8 cellular contexts compared by ENCODE assay signal in the genomic region with DNA sequence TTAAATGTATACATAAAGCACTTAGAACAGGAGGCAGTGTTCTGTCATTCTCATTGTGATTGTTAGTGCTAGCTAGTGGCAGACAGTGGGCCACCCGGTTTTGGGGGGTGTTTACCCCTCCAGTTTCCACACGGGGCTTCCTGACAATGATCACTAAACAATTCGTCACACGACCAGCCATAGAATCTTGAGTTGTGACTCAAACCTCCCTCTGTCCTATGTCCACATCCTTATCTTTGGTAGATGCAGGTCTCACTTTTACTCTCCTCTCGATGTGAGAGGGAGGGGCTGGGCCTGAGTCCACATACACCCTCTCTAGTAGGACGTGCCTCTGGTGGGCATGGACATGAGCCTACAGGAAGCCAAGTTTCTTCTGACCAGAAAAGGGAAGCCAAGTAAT.
"Had no signal": no experiment of that assay in that cellular context is flagged by ENCODE, and none has a peak within 500 bp of the region (broad histone marks: within the 10 kb centered on the region; RNA-seq: fewer than 3 reads in every experiment).

No MANE protein-coding gene starts in this region.

- H3K27me3 ChIP-seq: cardiac muscle cell, gastroesophageal sphincter, neural progenitor cell, upper lobe of left lung had no signal

- H3K4me3 Mint-ChIP-seq: neural progenitor cell had no signal

- H3K27ac ChIP-seq: cardiac muscle cell, gastroesophageal sphincter, neural progenitor cell, psoas muscle, upper lobe of left lung had no signal

- H3K36me3 Mint-ChIP-seq: neural progenitor cell, WTC11 had no signal

- H3K9me3 Mint-ChIP-seq: activated CD4-positive, alpha-beta memory T cell treated with anti-CD3 and anti-CD28 coated beads, Interleukin-2, amount 10 ng/mL, durations not matched to agents 7 days and 5 days; stimulated activated naive CD8-positive, alpha-beta T cell treated with anti-CD3 and anti-CD28 coated beads, Interleukin-15, Interleukin-2, amounts not matched to agents 100 ng/mL and 50 ng/mL, for 24 hours had no signal

- H3K4me3 ChIP-seq: cardiac muscle cell, gastroesophageal sphincter, neural progenitor cell, psoas muscle, upper lobe of left lung had no signal

- H3K27me3 Mint-ChIP-seq: stimulated activated naive CD8-positive, alpha-beta T cell treated with anti-CD3 and anti-CD28 coated beads, Interleukin-15, Interleukin-2, amounts not matched to agents 100 ng/mL and 50 ng/mL, for 24 hours had no signal

- H3K36me3 ChIP-seq: cardiac muscle cell, gastroesophageal sphincter, neural progenitor cell, upper lobe of left lung had no signal

- H3K27ac Mint-ChIP-seq: activated CD4-positive, alpha-beta memory T cell treated with anti-CD3 and anti-CD28 coated beads, Interleukin-2, amount 10 ng/mL, durations not matched to agents 7 days and 5 days; neural progenitor cell; stimulated activated naive CD8-positive, alpha-beta T cell treated with anti-CD3 and anti-CD28 coated beads, Interleukin-15, Interleukin-2, amounts not matched to agents 100 ng/mL and 50 ng/mL, for 24 hours; WTC11 had no signal

- H3K9me3 ChIP-seq: upper lobe of left lung had no signal

- ATAC-seq: gastroesophageal sphincter had no signal

- H3K4me1 ChIP-seq: neural progenitor cell, psoas muscle had no signal

- H3K4me1 Mint-ChIP-seq: neural progenitor cell had no signal
